ENCODE assay signal across 12 cellular contexts in the genomic region with DNA sequence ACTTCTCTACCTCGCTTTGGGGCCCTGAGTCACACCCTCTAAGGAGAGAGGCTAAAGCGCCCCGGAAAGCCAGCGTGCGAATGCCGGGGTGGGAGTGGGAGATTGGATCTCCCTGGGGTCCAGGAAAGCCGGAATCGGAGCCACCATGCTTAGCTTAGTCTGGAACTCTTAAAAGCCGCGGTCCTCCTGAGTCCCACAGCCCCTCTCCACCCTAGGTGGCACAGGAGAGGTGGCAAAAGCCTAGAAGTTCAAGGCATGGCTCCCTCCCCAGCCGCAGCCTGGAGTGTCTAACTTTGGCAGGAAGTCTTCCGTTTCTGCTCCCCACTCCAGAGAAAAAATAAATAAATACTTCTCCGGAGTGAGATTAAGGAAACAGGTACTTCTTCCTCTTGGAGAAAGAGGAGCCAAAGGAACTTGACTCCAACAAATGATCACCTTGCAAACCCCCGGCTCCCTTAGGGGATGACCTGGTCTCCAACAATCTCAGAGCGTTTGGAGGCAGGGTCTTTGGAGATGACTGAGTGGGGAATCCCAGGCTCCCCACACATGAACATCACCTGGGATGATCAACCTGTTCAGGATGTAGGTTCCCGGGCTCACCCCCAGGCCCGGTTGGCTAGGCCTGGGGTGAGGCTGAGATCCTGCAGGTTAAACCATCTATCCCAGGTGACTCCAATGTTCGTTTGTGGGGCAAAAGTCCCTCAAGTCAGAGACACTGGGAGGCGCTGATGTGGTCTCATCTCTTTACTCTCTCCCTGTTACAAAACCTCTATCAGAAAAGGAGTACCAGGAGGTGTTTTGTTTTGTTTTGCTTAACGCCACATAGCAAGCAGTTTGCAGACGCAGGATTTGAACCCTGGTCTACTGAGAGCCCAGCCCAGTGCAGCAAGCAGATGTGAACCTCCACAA. TPM values are rescaled to one million over a fixed set of nuclear protein-coding genes. Genes with fewer than 3 reads are reported as not detected.
DNase-seq lines count a peak whose midpoint lies in the region; ATAC-seq and TF ChIP-seq lines count a peak whose summit lies in the region.
"Had no signal": no experiment of that assay in that cellular context is flagged by ENCODE, and none has a peak within 500 bp of the region (broad histone marks: within the 10 kb centered on the region; RNA-seq: fewer than 3 reads in every experiment).

No MANE protein-coding gene starts in this region.

- POLR2A ChIA-PET in activated CD4-positive, alpha-beta memory T cell treated with anti-CD3 and anti-CD28 coated beads, Interleukin-2, amount 10 ng/mL, durations not matched to agents 7 days and 5 days (lab: Charles Lee): interaction anchor here (0.9 to 3.4 kb wide), 8 partner anchors 7 to 1200 kb away, joined by 3 to 44 read pairs (median 9); a partner anchor contains a TSS

- H3K4me3 ChIP-seq in right lobe of liver (peak overlapping the region; percentile 60 to 68 (median 64)), thoracic aorta (peak overlapping the region; percentile 80)

- TF ChIP-seq CTCF in right lobe of liver (IDR thresholded peaks at IDR 0.05) (no peak), thoracic aorta (IDR thresholded peaks at IDR 0.05) (no peak)

- H3K4me1 ChIP-seq in right lobe of liver (peaks cover 0 to 17% (median 3%) of the 10 kb centered on the region in 4 donors), thoracic aorta (ENCODE audit: control insufficient read depth in 1 of 2, low read depth in 2 of 2) (peaks cover 6 to 18% of the 10 kb centered on the region in 2 donors)
- H3K4me1 ChIP-seq: BE2C had no signal

- H3K27me3 Mint-ChIP-seq in activated T-cell treated with anti-CD3 and anti-CD28 coated beads, Interleukin-2, amount 50 U/mL, for 4 hours (ENCODE audit: low read depth): peaks cover 49% of the 10 kb centered on the region
- no peaks in the 10 kb centered on the region for H3K27me3 Mint-ChIP-seq in activated CD4-positive, alpha-beta memory T cell treated with anti-CD3 and anti-CD28 coated beads, Interleukin-2, amount 10 ng/mL, durations not matched to agents 7 days and 5 days

- intact Hi-C loops in right lobe of liver (cut with DNase I): no loop called here

- TF ChIP-seq POLR2A in right lobe of liver (IDR thresholded peaks at IDR 0.05): no peak

- no peaks in the 10 kb centered on the region for H3K36me3 Mint-ChIP-seq in activated T-cell treated with anti-CD3 and anti-CD28 coated beads, Interleukin-2, amount 50 U/mL, for 4 hours (ENCODE audit: insufficient read depth)
- H3K36me3 Mint-ChIP-seq in activated CD4-positive, alpha-beta memory T cell treated with anti-CD3 and anti-CD28 coated beads, Interleukin-2, amount 10 ng/mL, durations not matched to agents 7 days and 5 days (ENCODE audit: low read depth): peaks cover 41% of the 10 kb centered on the region

- WGBS in right lobe of liver (ENCODE audit: insufficient coverage, low coverage, low lambda C conversion rate, missing lambda C conversion rate): 32% methylated on average over 10 of the region's 21 CpGs

- no peaks in the 10 kb centered on the region for H3K27me3 ChIP-seq in right lobe of liver
- no peaks in the 10 kb centered on the region for H3K27me3 ChIP-seq in thoracic aorta (replicated peaks; ENCODE audit: insufficient read depth)

- peak overlapping the region; percentile 90 for H3K4me3 Mint-ChIP-seq in activated T-cell treated with anti-CD3 and anti-CD28 coated beads, Interleukin-2, amount 50 U/mL, for 4 hours
- H3K4me3 Mint-ChIP-seq in activated CD4-positive, alpha-beta memory T cell treated with anti-CD3 and anti-CD28 coated beads, Interleukin-2, amount 10 ng/mL, durations not matched to agents 7 days and 5 days: peak overlapping the region; percentile 96

- peak overlapping the region; percentile 70 for H3K27ac Mint-ChIP-seq in activated CD4-positive, alpha-beta memory T cell treated with anti-CD3 and anti-CD28 coated beads, Interleukin-2, amount 10 ng/mL, durations not matched to agents 7 days and 5 days

- DNase-seq in activated T-cell treated with anti-CD3 and anti-CD28 coated beads, Interleukin-2, amount 50 U/mL, for 4 hours: no peak
- DNase-seq in activated T-cell treated with anti-CD3 and anti-CD28 coated beads for 4 hours (no peak), right lobe of liver (peak in 2 of 3 donors; percentile 14 to 24), thoracic aorta (ENCODE audit: low spot score) (no peak), NCI-H774 (lab: John Stamatoyannopoulos, UW) (no peak)
- no peak for DNase-seq in activated CD4-positive, alpha-beta memory T cell treated with anti-CD3 and anti-CD28 coated beads, Interleukin-2, amount 10 ng/mL, durations not matched to agents 7 days and 5 days
- DNase-seq: BE2C; brain microvascular endothelial cell; NCI-H2107; stimulated activated CD4-positive, alpha-beta T cell treated with anti-CD3 and anti-CD28 coated beads, Interleukin-4, amount 100 ng/mL, for 24 hours had no signal

- ATAC-seq in activated T-cell treated with anti-CD3 and anti-CD28 coated beads, Interleukin-2, amount 50 U/mL, for 4 hours: no peak
- no peak for ATAC-seq in right lobe of liver
- ATAC-seq in thoracic aorta (ENCODE audit: insufficient number of reproducible peaks, low FRiP score, low read depth): no peak
- no peak for ATAC-seq in GM21529 (IDR thresholded peaks at IDR 0.05; ENCODE audit: unreplicated experiment)
- ATAC-seq in HG02870 (IDR thresholded peaks at IDR 0.05; ENCODE audit: unreplicated experiment): no peak

- peaks cover 59% of the 10 kb centered on the region for H3K4me1 Mint-ChIP-seq in activated T-cell treated with anti-CD3 and anti-CD28 coated beads, Interleukin-2, amount 50 U/mL, for 4 hours (ENCODE audit: low read depth)
- peaks cover 84% of the 10 kb centered on the region for H3K4me1 Mint-ChIP-seq in activated CD4-positive, alpha-beta memory T cell treated with anti-CD3 and anti-CD28 coated beads, Interleukin-2, amount 10 ng/mL, durations not matched to agents 7 days and 5 days

- no peaks in the 10 kb centered on the region for H3K9me3 Mint-ChIP-seq in activated T-cell treated with anti-CD3 and anti-CD28 coated beads, Interleukin-2, amount 50 U/mL, for 4 hours
- H3K9me3 Mint-ChIP-seq in activated CD4-positive, alpha-beta memory T cell treated with anti-CD3 and anti-CD28 coated beads, Interleukin-2, amount 10 ng/mL, durations not matched to agents 7 days and 5 days: no peaks in the 10 kb centered on the region

- CTCF ChIA-PET in activated CD4-positive, alpha-beta memory T cell treated with anti-CD3 and anti-CD28 coated beads, Interleukin-2, amount 10 ng/mL, durations not matched to agents 7 days and 5 days (lab: Charles Lee): interaction anchor here (1.2 to 3.0 kb wide), 2 partner anchors 11 to 136 kb away, joined by 3 to 13 read pairs; a partner anchor contains a TSS

- H3K9me3 ChIP-seq in right lobe of liver: no peaks in the 10 kb centered on the region
- H3K9me3 ChIP-seq in thoracic aorta: no peaks in the 10 kb centered on the region
- H3K9me3 ChIP-seq: BE2C had no signal

- H3K36me3 ChIP-seq in right lobe of liver: no peaks in the 10 kb centered on the region
- no peaks in the 10 kb centered on the region for H3K36me3 ChIP-seq in thoracic aorta
- H3K36me3 ChIP-seq: BE2C, brain microvascular endothelial cell had no signal

- peak overlapping the region in 1 of 3 donors; percentile 6 for H3K27ac ChIP-seq in right lobe of liver
- H3K27ac ChIP-seq in thoracic aorta: peak overlapping the region in 1 of 2 donors; percentile 6
- H3K27ac ChIP-seq: brain microvascular endothelial cell had no signal

RNA-seq across cellular contexts. Expression of a gene that starts 2.9 kb away (rescaled TPM):
- 1 to 10 TPM; 2.4 to 3.6 (median 2.5) TPM for total RNA-seq in activated T-cell treated with anti-CD3 and anti-CD28 coated beads, Interleukin-2, amount 50 U/mL, for 4 hours
- 10 to 100 TPM; 48.5 to 48.9 TPM for total RNA-seq in activated CD4-positive, alpha-beta memory T cell treated with anti-CD3 and anti-CD28 coated beads, Interleukin-2, amount 10 ng/mL, durations not matched to agents 7 days and 5 days
- total RNA-seq in right lobe of liver (1 to 10 TPM in 5 of 6 experiments, under 1 TPM in 1; 0.95 to 6.4 (median 3.3) TPM), thoracic aorta (10 to 100 TPM; 25.2 to 31.0 TPM)

Comparison
In these comparisons a context has a peak if more than half of its experiments do, and no peak if none do; other contexts are left out.
1. DNase-seq: peak in right lobe of liver (2 of 3); none in activated T-cell treated with anti-CD3 and anti-CD28 coated beads, Interleukin-2, amount 50 U/mL, for 4 hours (single experiment), activated T-cell treated with anti-CD3 and anti-CD28 coated beads for 4 hours (single experiment), activated CD4-positive, alpha-beta memory T cell treated with anti-CD3 and anti-CD28 coated beads, Interleukin-2, amount 10 ng/mL, durations not matched to agents 7 days and 5 days (single experiment), thoracic aorta (single experiment) and NCI-H774 (single experiment).